ENCODE assay signal across 8 cellular contexts in the genomic region with DNA sequence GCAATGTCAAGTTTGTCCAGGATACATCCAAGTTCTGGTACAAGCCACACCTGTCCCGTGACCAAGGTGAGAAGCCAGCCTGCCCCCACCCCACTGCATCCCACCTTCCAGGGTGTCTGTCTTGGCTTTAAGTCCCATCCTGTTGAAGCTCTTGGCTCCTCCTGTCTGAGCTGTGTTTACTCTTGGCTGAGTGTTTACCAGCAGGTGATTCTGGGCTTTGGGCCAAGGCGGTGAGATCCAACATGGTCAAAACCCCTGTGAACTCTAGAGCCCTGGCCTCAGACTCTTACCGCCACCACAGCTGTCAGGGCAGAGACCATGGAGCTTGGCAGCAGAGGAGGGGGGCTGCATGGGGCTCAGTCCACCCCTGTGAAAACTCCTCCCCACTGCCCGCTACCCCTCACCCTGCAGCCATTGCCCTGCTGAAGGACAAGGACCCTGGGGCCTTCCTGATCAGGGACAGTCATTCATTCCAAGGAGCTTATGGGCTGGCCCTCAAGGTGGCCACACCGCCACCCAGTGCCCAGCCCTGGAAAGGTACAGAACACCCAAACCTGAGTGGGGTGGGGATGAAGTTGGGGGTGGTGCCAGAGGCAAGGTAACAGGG. TPM values are rescaled to one million over a fixed set of nuclear protein-coding genes. Genes with fewer than 3 reads are reported as not detected.
DNase-seq lines count a peak whose midpoint lies in the region; ATAC-seq and TF ChIP-seq lines count a peak whose summit lies in the region.

No MANE protein-coding gene starts in this region.

- H3K4me1 Mint-ChIP-seq in neural progenitor cell, result peaks cover 3% of the 10 kb centered on the region

- H3K27me3 Mint-ChIP-seq in neural progenitor cell (ENCODE audit: insufficient read depth, low read depth), result peaks cover 7% of the 10 kb centered on the region

- no peaks in the 10 kb centered on the region for H3K9me3 Mint-ChIP-seq in neural progenitor cell

- peaks cover 15 to 20% of the 10 kb centered on the region in 2 donors for H3K4me1 ChIP-seq in breast epithelium
- no peaks in the 10 kb centered on the region for H3K4me1 ChIP-seq in neural progenitor cell

- TF ChIP-seq CTCF in breast epithelium (IDR thresholded peaks at IDR 0.05), result peak in 2 of 3 donors; percentile 12 to 41
- TF ChIP-seq CTCF in neural progenitor cell (IDR thresholded peaks at IDR 0.05), result peak; percentile 45

- H3K4me3 Mint-ChIP-seq in neural progenitor cell, result peak overlapping the region; percentile 52

- H3K27ac ChIP-seq in breast epithelium (peak overlapping the region; percentile 75 to 89), neural progenitor cell (no peak overlapping the region)

- H3K27me3 ChIP-seq in breast epithelium (no peaks in the 10 kb centered on the region), neural progenitor cell (no peaks in the 10 kb centered on the region)

- no peak overlapping the region for H3K4me2 ChIP-seq in neural progenitor cell

- H3K9me3 ChIP-seq in breast epithelium (no peaks in the 10 kb centered on the region), neural progenitor cell (ENCODE audit: low read depth) (no peaks in the 10 kb centered on the region)

- DNase-seq in DMS79 (lab: John Stamatoyannopoulos, UW) (peak; percentile 74), NCI-H146 treated with DMSO at 0.1 percent for 48 hours (lab: John Stamatoyannopoulos, UW; ENCODE audit: unreplicated experiment) (peak; percentile 64), breast epithelium (ENCODE audit: low spot score in 2 of 2) (peak; percentile 69 to 91), neural progenitor cell (ENCODE audit: low spot score) (peak; percentile 48), OCI-M2 (lab: John Stamatoyannopoulos, UW; ENCODE audit: unreplicated experiment) (no peak)
- no peak for DNase-seq in activated CD4-positive, alpha-beta T cell treated with anti-CD3 and anti-CD28 coated beads, Interleukin-2, amount 50 U/mL, for 1 hour

- no peak for TF ChIP-seq POLR2A in breast epithelium (IDR thresholded peaks at IDR 0.05)

- H3F3A ChIP-seq in neural progenitor cell (ENCODE audit: low read depth), result no peaks in the 10 kb centered on the region

- H3K36me3 Mint-ChIP-seq in neural progenitor cell, result no peaks in the 10 kb centered on the region

- H3K79me2 ChIP-seq in neural progenitor cell (ENCODE audit: low read depth), result no peaks in the 10 kb centered on the region

- no peak for ATAC-seq in GM19452 (IDR thresholded peaks at IDR 0.05; ENCODE audit: unreplicated experiment)
- ATAC-seq in GM21825 (IDR thresholded peaks at IDR 0.05; ENCODE audit: unreplicated experiment), result no peak

- no peaks in the 10 kb centered on the region for H3K36me3 ChIP-seq in breast epithelium
- no peaks in the 10 kb centered on the region for H3K36me3 ChIP-seq in neural progenitor cell

- intact Hi-C loops in breast epithelium (cut with DNase I; ENCODE audit: low total_unique reads), result no loop called here

- H2AFZ ChIP-seq in neural progenitor cell (replicated peaks), result no peak overlapping the region

- H3K4me3 ChIP-seq in breast epithelium, result no peak overlapping the region
- H3K4me3 ChIP-seq in neural progenitor cell, result no peak overlapping the region

- H3K27ac Mint-ChIP-seq in neural progenitor cell, result no peak overlapping the region

- H4K20me1 ChIP-seq in neural progenitor cell (ENCODE audit: low read depth), result no peaks in the 10 kb centered on the region

- H3K9ac ChIP-seq in neural progenitor cell, result no peak overlapping the region

RNA-seq across cellular contexts. Expression of a gene that starts 11.6 kb away (rescaled TPM):
- total RNA-seq in breast epithelium (100 to 1,000 TPM in 2 of 3 donors, 10 to 100 TPM in 1; 65.4 to 228 (median 156) TPM), neural progenitor cell (ENCODE audit: low replicate concordance) (0.24 and 0.28 TPM in 2 replicates)

RNA-seq across cellular contexts. Expression of a gene that starts 17.7 kb away (rescaled TPM):
- total RNA-seq in breast epithelium, result 10 to 100 TPM; 31.8 to 45.8 (median 36.3) TPM
- total RNA-seq in neural progenitor cell (ENCODE audit: low replicate concordance), result 5.4 and 6.7 TPM in 2 replicates

RNA-seq across cellular contexts. Expression of a gene that starts 36.0 kb away (rescaled TPM):
- 100 to 1,000 TPM; 169 to 708 (median 284) TPM for total RNA-seq in breast epithelium
- 2.5 and 2.6 TPM in 2 replicates for total RNA-seq in neural progenitor cell (ENCODE audit: low replicate concordance)

RNA-seq across cellular contexts. Expression of a gene that starts 41.8 kb away (rescaled TPM):
- total RNA-seq in breast epithelium (under 1 TPM in 2 of 3 donors, not detected in 1; 0.16 to 0.33 TPM), neural progenitor cell (ENCODE audit: low replicate concordance) (not detected in 2 replicates)

RNA-seq across cellular contexts. Expression of a gene that starts 55.3 kb away (rescaled TPM):
- total RNA-seq in breast epithelium, result 100 to 1,000 TPM; 600 to 759 (median 614) TPM
- total RNA-seq in neural progenitor cell (ENCODE audit: low replicate concordance), result 774 and 833 TPM in 2 replicates

Comparison
In these comparisons a context has a peak if more than half of its experiments do, and no peak if none do; other contexts are left out.
1. DNase-seq: peak in DMS79 (single experiment), NCI-H146 treated with DMSO at 0.1 percent for 48 hours (single experiment), breast epithelium (2 of 2) and neural progenitor cell (single experiment); none in OCI-M2 (single experiment) and activated CD4-positive, alpha-beta T cell treated with anti-CD3 and anti-CD28 coated beads, Interleukin-2, amount 50 U/mL, for 1 hour (single experiment).
2. RNA of a gene that starts 11.6 kb away (total RNA-seq): 65.4 to 228 TPM in breast epithelium; 0.24 to 0.28 TPM in neural progenitor cell; every median in the first group is over 10 times any median in the second.
3. RNA of a gene that starts 36.0 kb away (total RNA-seq): 169 to 708 TPM in breast epithelium; 2.5 to 2.6 TPM in neural progenitor cell; every median in the first group is over 10 times any median in the second.